24 cellular contexts compared by ENCODE assay signal in genomic region chr10:123603130-123603529, GRCh38.
DNase-seq lines count a peak whose midpoint lies in the region; TF ChIP-seq lines count a peak whose summit lies in the region.
"Had no signal": no experiment of that assay in that cellular context is flagged by ENCODE, and none has a peak within 500 bp of the region (broad histone marks: within the 10 kb centered on the region; RNA-seq: fewer than 3 reads in every experiment).

No MANE protein-coding gene starts in this region.

- no peaks in the 10 kb centered on the region for H3K36me3 Mint-ChIP-seq in osteocyte (ENCODE audit: unreplicated experiment)
- H3K36me3 Mint-ChIP-seq: CD14-positive monocyte; CD4-positive, alpha-beta memory T cell; CD4-positive, CD25-positive, alpha-beta regulatory T cell; CD8-positive, alpha-beta memory T cell; CD8-positive, alpha-beta T cell had no signal

- H3K4me3 Mint-ChIP-seq in osteocyte (ENCODE audit: unreplicated experiment) = no peak overlapping the region
- H3K4me3 Mint-ChIP-seq: B cell; CD14-positive monocyte; CD4-positive, alpha-beta memory T cell; CD4-positive, alpha-beta T cell; CD4-positive, CD25-positive, alpha-beta regulatory T cell; CD8-positive, alpha-beta memory T cell; CD8-positive, alpha-beta T cell had no signal

- no peak overlapping the region for H3K27ac Mint-ChIP-seq in osteocyte (ENCODE audit: unreplicated experiment)
- H3K27ac Mint-ChIP-seq: B cell; CD14-positive monocyte; CD4-positive, alpha-beta memory T cell; CD4-positive, alpha-beta T cell; CD4-positive, CD25-positive, alpha-beta regulatory T cell; CD8-positive, alpha-beta memory T cell; CD8-positive, alpha-beta T cell had no signal

- peaks cover 3% of the 10 kb centered on the region for H3K9me3 Mint-ChIP-seq in osteocyte (ENCODE audit: unreplicated experiment)

- H3K27me3 Mint-ChIP-seq in osteocyte (ENCODE audit: unreplicated experiment) = no peaks in the 10 kb centered on the region
- H3K27me3 Mint-ChIP-seq: CD4-positive, CD25-positive, alpha-beta regulatory T cell had no signal

- DNase-seq in osteocyte (ENCODE audit: extremely low spot score, unreplicated experiment) = peak; percentile 56
- no peak for DNase-seq in activated naive CD4-positive, alpha-beta T cell (lab: John Stamatoyannopoulos, UW)
- DNase-seq: 8988T; ACHN; AML-193; BE2C; C1 segment of cervical spinal cord; Caco-2; Calu3; CD4-positive, alpha-beta memory T cell; CD4-positive, alpha-beta T cell; CD4-positive, CD25-positive, alpha-beta regulatory T cell; CD8-positive, alpha-beta memory T cell; CD8-positive, alpha-beta T cell; COR-L47; DMS 273 treated with DMSO at 0.1 percent for 48 hours; DMS153; DMS53; DMS79; DMS79 treated with DMSO at 0.1 percent for 48 hours; DND-41; EL had no signal

- no peak for TF ChIP-seq CTCF in osteocyte (IDR thresholded peaks at IDR 0.05)

- H3K4me1 Mint-ChIP-seq in osteocyte (ENCODE audit: unreplicated experiment) = no peaks in the 10 kb centered on the region
- H3K4me1 Mint-ChIP-seq: B cell; CD4-positive, alpha-beta memory T cell; CD4-positive, CD25-positive, alpha-beta regulatory T cell; CD8-positive, alpha-beta memory T cell had no signal
